26 cellular contexts compared by ENCODE assay signal in the genomic region with DNA sequence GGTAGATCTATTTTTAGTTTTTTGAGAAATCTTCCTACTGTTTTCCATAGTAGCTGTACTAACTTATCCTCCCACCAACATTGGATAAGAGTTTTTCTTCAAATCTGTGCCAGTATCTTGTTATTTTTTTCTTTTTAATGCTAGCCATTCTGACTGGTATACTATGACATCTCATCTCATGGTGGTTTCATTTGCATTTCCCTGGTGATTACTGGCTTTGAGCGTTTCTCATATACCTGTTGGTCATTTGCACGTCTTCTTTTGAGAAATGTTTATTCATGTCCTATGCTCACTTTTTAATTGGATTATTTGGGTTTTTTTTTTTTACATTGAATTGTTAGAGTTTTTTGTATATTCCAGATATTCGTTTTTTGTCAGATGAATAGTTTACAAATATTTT.
"Had no signal": no experiment of that assay in that cellular context is flagged by ENCODE, and none has a peak within 500 bp of the region (broad histone marks: within the 10 kb centered on the region; RNA-seq: fewer than 3 reads in every experiment).

No MANE protein-coding gene starts in this region.

- H3K36me3 ChIP-seq: colonic mucosa, esophagus muscularis mucosa, esophagus squamous epithelium, gastrocnemius medialis, gastroesophageal sphincter, heart left ventricle, heart right ventricle had no signal

- H3K27me3 ChIP-seq: colonic mucosa, dorsolateral prefrontal cortex, esophagus squamous epithelium, foreskin keratinocyte, gastrocnemius medialis, heart left ventricle, hepatocyte had no signal

- H3K27ac ChIP-seq: colonic mucosa, coronary artery, epithelial cell of prostate, esophagus muscularis mucosa, esophagus squamous epithelium, foreskin keratinocyte, gastrocnemius medialis, gastroesophageal sphincter, heart left ventricle, heart right ventricle, hepatocyte had no signal

- H3K79me2 ChIP-seq: hepatocyte had no signal

- H3K4me3 Mint-ChIP-seq: dendritic cell treated with granulocyte-macrophage colony-stimulating factor and Interleukin-4, amounts not matched to agents 40 ng/mL and 50 ng/mL, for 4 days; effector memory CD8-positive, alpha-beta T cell; endodermal cell had no signal

- H3K4me1 ChIP-seq: colonic mucosa, esophagus muscularis mucosa, esophagus squamous epithelium, foreskin keratinocyte, gastrocnemius medialis, gastroesophageal sphincter, heart right ventricle had no signal

- DNase-seq: colonic mucosa; cortex of kidney; dermis blood vessel endothelial cell; dorsolateral prefrontal cortex; effector CD4-positive, alpha-beta T cell; effector CD8-positive, alpha-beta T cell; effector memory CD4-positive, alpha-beta T cell; effector memory CD8-positive, alpha-beta T cell; endodermal cell; erythroblast; esophagus squamous epithelium; foreskin fibroblast; foreskin keratinocyte; foreskin melanocyte; gastrocnemius medialis; glutamatergic neuron; head of caudate nucleus; heart left ventricle; heart right ventricle had no signal

- H3K9me3 ChIP-seq: colonic mucosa, esophagus squamous epithelium, gastrocnemius medialis, gastroesophageal sphincter had no signal

- H3K27ac Mint-ChIP-seq: dendritic cell treated with granulocyte-macrophage colony-stimulating factor and Interleukin-4, amounts not matched to agents 40 ng/mL and 50 ng/mL, for 4 days; effector memory CD8-positive, alpha-beta T cell; endodermal cell had no signal

- H2AFZ ChIP-seq: hepatocyte had no signal

- H3K4me3 ChIP-seq: colonic mucosa, coronary artery, dorsolateral prefrontal cortex, esophagus muscularis mucosa, esophagus squamous epithelium, gastrocnemius medialis, gastroesophageal sphincter, heart left ventricle, heart right ventricle, hepatocyte had no signal

- H3K4me1 Mint-ChIP-seq: endodermal cell had no signal

- H3K9me3 Mint-ChIP-seq: endodermal cell had no signal

- H3K27me3 Mint-ChIP-seq: dendritic cell treated with granulocyte-macrophage colony-stimulating factor and Interleukin-4, amounts not matched to agents 40 ng/mL and 50 ng/mL, for 4 days; effector memory CD8-positive, alpha-beta T cell had no signal

- H3K4me2 ChIP-seq: hepatocyte had no signal

- ATAC-seq: effector memory CD8-positive, alpha-beta T cell; esophagus mucosa; foreskin keratinocyte; gastrocnemius medialis; gastroesophageal sphincter; heart left ventricle; heart right ventricle had no signal
